In genomic region chr18:79065802-79066201, GRCh38 we compare ENCODE assay signal across 19 cellular contexts. TPM values are rescaled to one million over a fixed set of nuclear protein-coding genes. Genes with fewer than 3 reads are reported as not detected.
DNase-seq lines count a peak whose midpoint lies in the region; ATAC-seq, FAIRE-seq and TF ChIP-seq lines count a peak whose summit lies in the region.
"Had no signal": no experiment of that assay in that cellular context is flagged by ENCODE, and none has a peak within 500 bp of the region (broad histone marks: within the 10 kb centered on the region; RNA-seq: fewer than 3 reads in every experiment).

No MANE protein-coding gene starts in this region.

- H2BK5ac ChIP-seq in H1 (ENCODE audit: low read depth, low read length) = no peak overlapping the region

- H2BK15ac ChIP-seq in H1 (ENCODE audit: low read length) = no peak overlapping the region; the same call in 1 of the 2 replicates

- peaks cover 7% of the 10 kb centered on the region for H3K27me3 ChIP-seq in CD4-positive, CD25-positive, alpha-beta regulatory T cell (ENCODE audit: control insufficient read depth, insufficient read depth, low read length)
- no peaks in the 10 kb centered on the region for H3K27me3 ChIP-seq in CD4-positive, alpha-beta memory T cell (ENCODE audit: insufficient read depth, low read length)
- H3K27me3 ChIP-seq in H1 (replicated peaks in 1 of 4; ENCODE audit: control insufficient read depth in 3 of 4, extremely low read depth in 1 of 4, insufficient read depth in 3 of 4, low read length in 3 of 4) (peaks cover 0 to 7% (median 6%) of the 10 kb centered on the region in 4 experiments; a peak in 4 of 7 replicates), SJCRH30 (no peaks in the 10 kb centered on the region)

- no peaks in the 10 kb centered on the region for H3K36me3 ChIP-seq in CD4-positive, CD25-positive, alpha-beta regulatory T cell (ENCODE audit: control insufficient read depth, insufficient read depth, low read length)
- no peaks in the 10 kb centered on the region for H3K36me3 ChIP-seq in CD4-positive, alpha-beta memory T cell (ENCODE audit: insufficient read depth, low read length)
- H3K36me3 ChIP-seq in H1 (ENCODE audit: control insufficient read depth in 2 of 4, insufficient read depth in 4 of 4, low read length in 3 of 4) (no peaks in the 10 kb centered on the region; a peak in 1 of 8 replicates), SJCRH30 (no peaks in the 10 kb centered on the region)

- H3K14ac ChIP-seq in H1 (ENCODE audit: insufficient read length) = no peak overlapping the region

- no peak overlapping the region for H3K56ac ChIP-seq in H1 (replicated peaks; ENCODE audit: insufficient read length, low read depth, low read length)

- H2BK12ac ChIP-seq in H1 (ENCODE audit: low read depth, low read length) = no peak overlapping the region

- no peak for ATAC-seq in CD4-positive, CD25-positive, alpha-beta regulatory T cell (ENCODE audit: low read depth in 2 of 2)
- ATAC-seq in natural killer cell treated with Interleukin-12 subunit alpha and Interleukin-12 subunit beta and Interleukin-15 and Interleukin-18, amount 100 ng/mL, for 72 hours = no peak
- no peak for ATAC-seq in GM21723 (IDR thresholded peaks at IDR 0.05; ENCODE audit: unreplicated experiment)
- no peak for ATAC-seq in HG02759 (IDR thresholded peaks at IDR 0.05; ENCODE audit: unreplicated experiment)
- ATAC-seq: GM12878, Panc1, Right ventricle myocardium inferior had no signal

- intact Hi-C loops in CD4-positive, alpha-beta memory T cell (cut with micrococcal nuclease) = loop anchor here (5.0 to 10.0 kb wide), 2 partner anchors 339 to 456 kb away; no protein-coding TSS in a partner anchor

- peaks cover 18% of the 10 kb centered on the region for H3K36me3 Mint-ChIP-seq in CD4-positive, CD25-positive, alpha-beta regulatory T cell
- H3K36me3 Mint-ChIP-seq in CD4-positive, alpha-beta memory T cell = peaks cover 10% of the 10 kb centered on the region in 2 donors
- peaks cover 26% of the 10 kb centered on the region for H3K36me3 Mint-ChIP-seq in natural killer cell treated with Interleukin-12 subunit alpha and Interleukin-12 subunit beta and Interleukin-15 and Interleukin-18, amount 100 ng/mL, for 72 hours

- CTCF ChIA-PET in CD4-positive, alpha-beta memory T cell (lab: Charles Lee; ENCODE audit: partially characterized antibody) = no interaction called here
- CTCF ChIA-PET in H1 (lab: Charles Lee; ENCODE audit: partially characterized antibody) = no interaction called here

- no peak overlapping the region for H3K4me2 ChIP-seq in H1 (ENCODE audit: insufficient read depth in 1 of 2, low read depth in 2 of 2, low read length in 2 of 2)

- TF ChIP-seq EP300 in H1 (IDR thresholded peaks at IDR 0.05; ENCODE audit: borderline replicate concordance in 1 of 2, low read depth in 2 of 2, low read length in 2 of 2) = no peak

- H3K79me1 ChIP-seq in H1 (ENCODE audit: low read depth, low read length) = no peaks in the 10 kb centered on the region

- no peaks in the 10 kb centered on the region for H3K9me3 ChIP-seq in CD4-positive, CD25-positive, alpha-beta regulatory T cell (ENCODE audit: control insufficient read depth in 2 of 2, low read length in 2 of 2)
- no peaks in the 10 kb centered on the region for H3K9me3 ChIP-seq in CD4-positive, alpha-beta memory T cell (ENCODE audit: control insufficient read depth in 1 of 2, low read length in 2 of 2)
- H3K9me3 ChIP-seq in H1 (ENCODE audit: insufficient read depth in 2 of 2, low read depth in 1 of 2, low read length in 1 of 2) = no peaks in the 10 kb centered on the region; a peak in 1 of 4 replicates
- H3K9me3 ChIP-seq in SJCRH30 (replicated peaks) = no peaks in the 10 kb centered on the region

- H3K4me1 Mint-ChIP-seq in CD4-positive, CD25-positive, alpha-beta regulatory T cell = peaks cover 18 to 36% (median 21%) of the 10 kb centered on the region in 4 donors
- peaks cover 17 to 43% (median 25%) of the 10 kb centered on the region in 4 donors for H3K4me1 Mint-ChIP-seq in CD4-positive, alpha-beta memory T cell
- H3K4me1 Mint-ChIP-seq in natural killer cell treated with Interleukin-12 subunit alpha and Interleukin-12 subunit beta and Interleukin-15 and Interleukin-18, amount 100 ng/mL, for 72 hours (ENCODE audit: low read depth in 2 of 2) = peaks cover 29 to 43% of the 10 kb centered on the region in 2 donors

- H3K27ac Mint-ChIP-seq in CD4-positive, CD25-positive, alpha-beta regulatory T cell = peak overlapping the region in 1 of 3 donors; percentile 100
- peak overlapping the region in 6 of 7 donors; percentile 60 to 100 (median 70) for H3K27ac Mint-ChIP-seq in CD4-positive, alpha-beta memory T cell
- H3K27ac Mint-ChIP-seq in natural killer cell treated with Interleukin-12 subunit alpha and Interleukin-12 subunit beta and Interleukin-15 and Interleukin-18, amount 100 ng/mL, for 72 hours = peak overlapping the region in 1 of 2 donors; percentile 92

- H2BK20ac ChIP-seq in H1 (ENCODE audit: low read length) = no peak overlapping the region

- H3K4me3 ChIP-seq in CD4-positive, CD25-positive, alpha-beta regulatory T cell (ENCODE audit: low read depth, low read length) = no peak overlapping the region
- no peak overlapping the region for H3K4me3 ChIP-seq in CD4-positive, alpha-beta memory T cell (ENCODE audit: low read length in 2 of 2)
- H3K4me3 ChIP-seq in H1 (ENCODE audit: extremely low read depth in 1 of 4, insufficient read depth in 2 of 4, low read depth in 3 of 4, low read length in 4 of 4) (no peak overlapping the region), SJCRH30 (no peak overlapping the region)
- H3K4me3 ChIP-seq: GM12878, SK-N-MC had no signal

- H2BK120ac ChIP-seq in H1 (replicated peaks; ENCODE audit: low read depth, low read length) = no peak overlapping the region

- no peak for TF ChIP-seq CTCF in H1 (IDR thresholded peaks at IDR 0.05; ENCODE audit: control extremely low read depth in 1 of 3, insufficient read depth in 1 of 3, low read depth in 1 of 3, low read length in 3 of 3)

- H3K4ac ChIP-seq in H1 (replicated peaks; ENCODE audit: insufficient read length, low read depth, low read length) = no peak overlapping the region

- H2AK5ac ChIP-seq in H1 (ENCODE audit: low read depth, low read length) = peak overlapping the region; percentile 29; the same call in 1 of the 2 replicates

- no peak for TF ChIP-seq POLR2A in H1 (IDR thresholded peaks at IDR 0.05; ENCODE audit: control extremely low read depth in 1 of 2, low read depth in 2 of 2, low read length in 2 of 2)

- H3K23me2 ChIP-seq in H1 (ENCODE audit: low read depth, low read length) = peaks cover 7% of the 10 kb centered on the region; the same call in 1 of the 2 replicates

- no peak overlapping the region for H3K27ac ChIP-seq in CD4-positive, CD25-positive, alpha-beta regulatory T cell (ENCODE audit: insufficient read depth, low read length, poor library complexity, severe bottlenecking)
- H3K27ac ChIP-seq in CD4-positive, alpha-beta memory T cell (ENCODE audit: low read depth, low read length) = no peak overlapping the region
- H3K27ac ChIP-seq in H1 (ENCODE audit: low read depth, low read length) = no peak overlapping the region
- H3K27ac ChIP-seq in SJCRH30 = no peak overlapping the region
- H3K27ac ChIP-seq: SK-N-MC had no signal

- no peak overlapping the region for H2AFZ ChIP-seq in H1 (ENCODE audit: low read length)

- peaks cover 8% of the 10 kb centered on the region for H3K27me3 Mint-ChIP-seq in CD4-positive, CD25-positive, alpha-beta regulatory T cell
- peaks cover 0 to 5% of the 10 kb centered on the region in 2 donors for H3K27me3 Mint-ChIP-seq in CD4-positive, alpha-beta memory T cell
- H3K27me3 Mint-ChIP-seq in natural killer cell treated with Interleukin-12 subunit alpha and Interleukin-12 subunit beta and Interleukin-15 and Interleukin-18, amount 100 ng/mL, for 72 hours = peaks cover 12 to 23% of the 10 kb centered on the region in 2 donors

- H3K23ac ChIP-seq in H1 (ENCODE audit: insufficient read length) = no peak overlapping the region

- no peak for DNase-seq in CD4-positive, CD25-positive, alpha-beta regulatory T cell
- no peak for DNase-seq in CD4-positive, alpha-beta memory T cell
- DNase-seq in H1 (ENCODE audit: low read depth in 1 of 2, low spot score in 2 of 2) = no peak
- DNase-seq in natural killer cell treated with Interleukin-12 subunit alpha and Interleukin-12 subunit beta and Interleukin-15 and Interleukin-18, amount 100 ng/mL, for 72 hours (ENCODE audit: low spot score) = no peak
- DNase-seq in SJCRH30 = no peak
- DNase-seq: DMS 273 treated with DMSO at 0.1 percent for 48 hours, GDM1, GOT3, KBM-7, NCI-H1048, NCI-H1436 treated with DMSO at 0.1 percent for 48 hours, NCI-H2029 treated with DMSO at 0.1 percent for 48 hours, NCI-H524 had no signal

- peaks cover 0 to 12% (median 1%) of the 10 kb centered on the region in 7 donors for H3K9me3 Mint-ChIP-seq in CD4-positive, CD25-positive, alpha-beta regulatory T cell
- H3K9me3 Mint-ChIP-seq in CD4-positive, alpha-beta memory T cell = peaks cover 0 to 8% (median 0%) of the 10 kb centered on the region in 8 donors
- peaks cover 23% of the 10 kb centered on the region for H3K9me3 Mint-ChIP-seq in natural killer cell treated with Interleukin-12 subunit alpha and Interleukin-12 subunit beta and Interleukin-15 and Interleukin-18, amount 100 ng/mL, for 72 hours

- H3K18ac ChIP-seq in H1 (ENCODE audit: extremely low read depth, low read length) = no peak overlapping the region

- H3K79me2 ChIP-seq in H1 (ENCODE audit: control insufficient read depth in 1 of 2, insufficient read depth in 2 of 2, low read length in 2 of 2) = peaks cover 4 to 12% of the 10 kb centered on the region in 2 experiments; a peak in 3 of 4 replicates

- no peak for TF ChIP-seq RAD21 in H1 (IDR thresholded peaks at IDR 0.05 in 1 of 2, conservative IDR thresholded peaks at IDR 0.05 in 1 of 2; ENCODE audit: low read depth in 2 of 2, low read length in 2 of 2)

- no peak overlapping the region for H4K5ac ChIP-seq in H1 (ENCODE audit: insufficient read length, low read depth, low read length)

- H3K9ac ChIP-seq in H1 (replicated peaks in 1 of 4; ENCODE audit: extremely low read depth in 1 of 4, low read depth in 3 of 4, low read length in 3 of 4) = no peak overlapping the region

- POLR2A ChIA-PET in CD4-positive, alpha-beta memory T cell (lab: Charles Lee; ENCODE audit: partially characterized antibody) = no interaction called here
- POLR2A ChIA-PET in H1 (lab: Charles Lee; ENCODE audit: partially characterized antibody) = no interaction called here

- H4K8ac ChIP-seq in H1 (ENCODE audit: extremely low read depth, insufficient read depth, low read length) = no peak overlapping the region

- H4K20me1 ChIP-seq in H1 (replicated peaks in 1 of 2; ENCODE audit: control insufficient read depth in 1 of 2, insufficient read depth in 2 of 2, low read length in 2 of 2) = no peaks in the 10 kb centered on the region

- 94% methylated on average over 2 of the region's 2 CpGs; no CpG with 5 or more reads in 1 of the 2 experiments for WGBS in H1 (ENCODE audit: extremely low coverage in 1 of 2, insufficient coverage in 1 of 2, insufficient read length in 1 of 2, insufficient replicate concordance in 2 of 2, low coverage in 1 of 2, low lambda C conversion rate in 2 of 2, missing lambda C conversion rate in 1 of 2), 2 experiments

- no peak overlapping the region for H4K91ac ChIP-seq in H1 (replicated peaks; ENCODE audit: insufficient read length, low read length)

- no peak for FAIRE-seq in H1 (lab: Jason Lieb, UNC)
- FAIRE-seq: GM12878 had no signal

- H3K4me3 Mint-ChIP-seq in CD4-positive, CD25-positive, alpha-beta regulatory T cell = peak overlapping the region in 3 of 4 donors; percentile 3 to 96 (median 65)
- peak overlapping the region in 2 of 8 donors; percentile 8 to 13 for H3K4me3 Mint-ChIP-seq in CD4-positive, alpha-beta memory T cell
- peak overlapping the region; percentile 82 for H3K4me3 Mint-ChIP-seq in natural killer cell treated with Interleukin-12 subunit alpha and Interleukin-12 subunit beta and Interleukin-15 and Interleukin-18, amount 100 ng/mL, for 72 hours

- H3K4me1 ChIP-seq in CD4-positive, CD25-positive, alpha-beta regulatory T cell (ENCODE audit: control insufficient read depth, insufficient read depth, low read length, poor library complexity, severe bottlenecking) = peaks cover 15% of the 10 kb centered on the region
- peaks cover 20% of the 10 kb centered on the region for H3K4me1 ChIP-seq in CD4-positive, alpha-beta memory T cell (ENCODE audit: insufficient read depth, low read length)
- H3K4me1 ChIP-seq in H1 (replicated peaks in 1 of 4; ENCODE audit: control insufficient read depth in 3 of 4, insufficient read depth in 4 of 4, low read length in 3 of 4) (peaks cover 0 to 10% (median 0%) of the 10 kb centered on the region in 4 experiments; a peak in 1 of 7 replicates), SJCRH30 (no peaks in the 10 kb centered on the region)

RNA-seq across cellular contexts. Expression of gene ATP9B, which starts 3.4 kb away (rescaled TPM):
- 75.3 TPM for total RNA-seq in CD4-positive, CD25-positive, alpha-beta regulatory T cell
- polyA plus RNA-seq in CD4-positive, CD25-positive, alpha-beta regulatory T cell = 10 to 100 TPM; 14.1 to 17.7 (median 15.9) TPM
- total RNA-seq in CD4-positive, alpha-beta memory T cell = 10 to 100 TPM; 73.2 to 76.4 TPM
- 10 to 100 TPM; 11.8 to 26.5 TPM for polyA plus RNA-seq in CD4-positive, alpha-beta memory T cell
- 15.1 and 21.0 TPM in 2 replicates for total RNA-seq in H1 (2021; fragmentation: NEBNext Ultra II Directional; extraction: Animal tissue kit (Norgen Biotek cat#: 25700))
- polyA plus RNA-seq in H1 (2011; rRNA removed) = 21.7 and 22.5 TPM in 2 replicates
- 16.1 TPM for polyA plus RNA-seq in H1 (2011; cell fraction: cytosol; rRNA removed)
- 42.2 TPM for polyA plus RNA-seq in H1 (2011; cell fraction: nucleus; rRNA removed)
- 11.8 to 15.8 TPM (median 12.6 TPM) in 4 replicates for polyA plus RNA-seq in H1 (2012, experiment 1 of 2)
- polyA plus RNA-seq in H1 (2012, experiment 2 of 2) = 3.1 TPM
- 15.3 TPM for polyA plus RNA-seq in H1 (2013, experiment 1 of 2)
- polyA plus RNA-seq in H1 (2013, experiment 2 of 2) = 13.3 TPM
- polyA minus RNA-seq in H1 (2011; rRNA and poly(A)+ RNA removed) = 63.5 and 70.6 TPM in 2 replicates
- 33.2 TPM for polyA minus RNA-seq in H1 (2011; cell fraction: cytosol; rRNA and poly(A)+ RNA removed)
- polyA minus RNA-seq in H1 (2011; cell fraction: nucleus; rRNA and poly(A)+ RNA removed) = 121 TPM
- 10 to 100 TPM; 36.8 to 59.6 TPM for total RNA-seq in natural killer cell treated with Interleukin-12 subunit alpha and Interleukin-12 subunit beta and Interleukin-15 and Interleukin-18, amount 100 ng/mL, for 72 hours
- 10.0 and 12.5 TPM in 2 replicates for total RNA-seq in SJCRH30 (2014; rRNA removed; shearing (Covaris generic))
